In the genomic region with DNA sequence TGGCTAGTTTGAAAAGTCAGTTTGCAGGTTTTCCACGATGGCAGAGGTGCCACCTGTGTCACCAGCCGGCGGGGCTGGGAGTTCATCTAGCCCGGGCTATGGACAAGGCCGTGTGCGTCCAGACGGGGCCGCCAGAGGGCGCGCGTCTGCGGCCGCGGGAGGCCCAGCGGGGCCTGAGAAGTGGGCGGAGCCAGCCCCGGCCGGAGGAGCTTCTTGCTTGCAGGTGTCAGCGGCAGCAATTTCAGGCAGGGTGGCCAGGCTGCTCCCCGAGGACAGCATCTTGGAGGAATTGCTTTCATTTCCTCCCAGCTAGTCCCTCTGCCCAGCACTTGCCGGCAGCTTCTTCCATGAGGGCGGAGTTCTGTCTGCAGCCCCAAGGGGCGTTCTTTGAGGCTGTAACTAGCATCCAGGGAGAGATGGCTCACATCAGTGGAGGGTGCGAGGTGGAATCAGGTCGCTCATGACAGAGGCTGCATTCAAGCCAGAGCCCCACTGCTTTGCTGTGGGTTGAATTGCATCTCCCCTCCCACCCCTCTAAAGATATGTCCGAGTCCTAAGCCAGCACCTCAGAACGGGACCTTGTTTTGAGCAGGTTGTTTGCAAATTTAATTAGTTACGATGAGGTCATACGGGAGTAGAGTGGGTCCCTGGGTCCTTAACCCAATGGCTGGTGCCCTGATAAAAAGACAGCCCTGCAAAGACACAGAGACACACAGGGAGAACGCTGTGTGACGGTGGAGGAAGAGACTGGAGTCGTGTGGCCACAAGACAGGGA, we compare ENCODE assay signal across 8 cellular contexts.
DNase-seq lines count a peak whose midpoint lies in the region; ATAC-seq and TF ChIP-seq lines count a peak whose summit lies in the region.

No MANE protein-coding gene starts in this region.

- peak overlapping the region; percentile 66 for H3K27ac Mint-ChIP-seq in CD8-positive, alpha-beta T cell
- H3K27ac Mint-ChIP-seq in activated CD8-positive, alpha-beta T cell treated with anti-CD3 and anti-CD28 coated beads for 36 hours, result no peak overlapping the region

- DNase-seq in CD8-positive, alpha-beta T cell, result peak; percentile 68 to 90 (median 79)
- DNase-seq in NCI-H82 (lab: John Stamatoyannopoulos, UW) (peak; percentile 81), mesenteric fat pad (ENCODE audit: low spot score) (peak; percentile 94)
- DNase-seq in activated CD8-positive, alpha-beta T cell treated with anti-CD3 and anti-CD28 coated beads for 36 hours, result peak; percentile 88
- peak; percentile 72 for DNase-seq in effector CD8-positive, alpha-beta T cell (lab: John Stamatoyannopoulos, UW)
- DNase-seq in stimulated activated CD8-positive, alpha-beta memory T cell treated with anti-CD3 and anti-CD28 coated beads, Interleukin-15, amount 100 ng/mL, for 4 hours (ENCODE audit: low read depth in 2 of 2), result peak; percentile 60 to 68

- H3K27me3 Mint-ChIP-seq in CD8-positive, alpha-beta T cell (ENCODE audit: low read depth), result no peaks in the 10 kb centered on the region
- H3K27me3 Mint-ChIP-seq in activated CD8-positive, alpha-beta T cell treated with anti-CD3 and anti-CD28 coated beads for 36 hours, result no peaks in the 10 kb centered on the region

- H3K4me1 ChIP-seq in CD8-positive, alpha-beta T cell (ENCODE audit: insufficient read depth, low read length), result peaks cover 8% of the 10 kb centered on the region

- H3K4me1 Mint-ChIP-seq in CD8-positive, alpha-beta T cell (ENCODE audit: low read depth), result peaks cover 16% of the 10 kb centered on the region
- peaks cover 13% of the 10 kb centered on the region for H3K4me1 Mint-ChIP-seq in activated CD8-positive, alpha-beta T cell treated with anti-CD3 and anti-CD28 coated beads for 36 hours (ENCODE audit: low read depth)

- intact Hi-C loops in CD8-positive, alpha-beta T cell (cut with DNase I, micrococcal nuclease), result loop anchor here (1.0 to 5.0 kb wide), 9 partner anchors 34 to 1965 kb away; partner anchors contain the start of genes MGMT (in 2 of the 2), GLRX3 (in 1 of the 2) and MKI67 (in 1 of the 2)
- intact Hi-C loops in activated CD8-positive, alpha-beta T cell treated with anti-CD3 and anti-CD28 coated beads for 36 hours (cut with micrococcal nuclease), result no loop called here

- peak; percentile 77 for ATAC-seq in CD8-positive, alpha-beta T cell
- ATAC-seq in GM19438 (IDR thresholded peaks at IDR 0.05; ENCODE audit: low read depth, unreplicated experiment), result peak; percentile 92
- peak; percentile 99 for ATAC-seq in HG03469 (IDR thresholded peaks at IDR 0.05; ENCODE audit: unreplicated experiment)
- ATAC-seq in activated CD8-positive, alpha-beta T cell treated with anti-CD3 and anti-CD28 coated beads for 36 hours, result peak; percentile 91

- H3K36me3 Mint-ChIP-seq in CD8-positive, alpha-beta T cell, result no peaks in the 10 kb centered on the region
- H3K36me3 Mint-ChIP-seq in activated CD8-positive, alpha-beta T cell treated with anti-CD3 and anti-CD28 coated beads for 36 hours (ENCODE audit: low read depth), result no peaks in the 10 kb centered on the region

- peak; percentile 95 for TF ChIP-seq CTCF in CD8-positive, alpha-beta T cell (IDR thresholded peaks at IDR 0.05)
- TF ChIP-seq CTCF in activated CD8-positive, alpha-beta T cell treated with anti-CD3 and anti-CD28 coated beads for 36 hours (IDR thresholded peaks at IDR 0.05), result peak; percentile 92

- H3K27ac ChIP-seq in CD8-positive, alpha-beta T cell (ENCODE audit: low read depth, low read length), result no peak overlapping the region

- no peaks in the 10 kb centered on the region for H3K27me3 ChIP-seq in CD8-positive, alpha-beta T cell (ENCODE audit: insufficient read depth, low read length)

- H3K4me3 ChIP-seq in CD8-positive, alpha-beta T cell (ENCODE audit: low read depth, low read length), result peak overlapping the region; percentile 43

- CTCF ChIA-PET in CD8-positive, alpha-beta T cell (lab: Charles Lee), result interaction anchor here (0.5 to 4.7 kb wide), 34 partner anchors 11 to 1915 kb away, joined by 3 to 49 read pairs (median 5); no protein-coding TSS in a partner anchor
- CTCF ChIA-PET in activated CD8-positive, alpha-beta T cell treated with anti-CD3 and anti-CD28 coated beads for 36 hours (lab: Charles Lee), result interaction anchor here (0.7 to 5.7 kb wide), 40 partner anchors 10 to 1759 kb away, joined by 3 to 65 read pairs (median 4); no protein-coding TSS in a partner anchor

- no peaks in the 10 kb centered on the region for H3K36me3 ChIP-seq in CD8-positive, alpha-beta T cell (ENCODE audit: insufficient read depth, low read length)

- peak overlapping the region; percentile 83 for H3K4me3 Mint-ChIP-seq in CD8-positive, alpha-beta T cell
- peak overlapping the region; percentile 62 for H3K4me3 Mint-ChIP-seq in activated CD8-positive, alpha-beta T cell treated with anti-CD3 and anti-CD28 coated beads for 36 hours

- no peaks in the 10 kb centered on the region for H3K9me3 Mint-ChIP-seq in CD8-positive, alpha-beta T cell
- no peaks in the 10 kb centered on the region for H3K9me3 Mint-ChIP-seq in activated CD8-positive, alpha-beta T cell treated with anti-CD3 and anti-CD28 coated beads for 36 hours

- POLR2A ChIA-PET in CD8-positive, alpha-beta T cell (lab: Charles Lee), result interaction anchor here (0.8 to 1.7 kb wide), 2 partner anchors 25 to 29 kb away, joined by 3 to 8 read pairs; no protein-coding TSS in a partner anchor
- POLR2A ChIA-PET in activated CD8-positive, alpha-beta T cell treated with anti-CD3 and anti-CD28 coated beads for 36 hours (lab: Charles Lee), result interaction anchor here (1.4 to 1.5 kb wide), 2 partner anchors 24 to 86 kb away, joined by 3 to 5 read pairs; partner anchors contain the start of gene MKI67

- H3K9me3 ChIP-seq in CD8-positive, alpha-beta T cell (ENCODE audit: low read length), result no peaks in the 10 kb centered on the region
